Comparison of ENCODE assay signal across 1 cellular context in genomic region chrX:63657821-63658220, GRCh38.
TF ChIP-seq lines count a peak whose summit lies in the region.

No MANE protein-coding gene starts in this region.

TF ChIP-seq in GM23338, 12 proteins besides CTCF, POLR2A, EP300 and RAD21 (continued from another document):
- TF ChIP-seq ZNF462 (CRISPR knock-in tag; IDR thresholded peaks at IDR 0.05) (no peak), JUNB (IDR thresholded peaks at IDR 0.05; ENCODE audit: unreplicated experiment) (no peak), EZH2phosphoT487 (IDR thresholded peaks at IDR 0.05; ENCODE audit: unreplicated experiment) (no peak), POLR2AphosphoS5 (IDR thresholded peaks at IDR 0.05; ENCODE audit: low read depth) (no peak), EZH2 (IDR thresholded peaks at IDR 0.05; ENCODE audit: low read depth, unreplicated experiment) (no peak), CREB1 (CRISPR knock-in tag; IDR thresholded peaks at IDR 0.05; ENCODE audit: low read depth) (no peak), ZNF331 (CRISPR knock-in tag; IDR thresholded peaks at IDR 0.05; ENCODE audit: low read depth) (no peak), ZNF114 (CRISPR knock-in tag; IDR thresholded peaks at IDR 0.05) (no peak)
